8 cellular contexts compared by ENCODE assay signal in genomic region chr7:90152642-90153253, GRCh38. TPM values are rescaled to one million over a fixed set of nuclear protein-coding genes. Genes with fewer than 3 reads are reported as not detected.
DNase-seq lines count a peak whose midpoint lies in the region; ATAC-seq and TF ChIP-seq lines count a peak whose summit lies in the region.
"Not testable (repeated sequence)": the region's sequence is repeated elsewhere in the genome, so short reads cannot be mapped to it uniquely, and the experiment has no call there.

No MANE protein-coding gene starts in this region.

- not testable (repeated sequence) for H3K9me3 ChIP-seq in CD4-positive, CD25-positive, alpha-beta regulatory T cell (ENCODE audit: control insufficient read depth in 2 of 2, low read length in 2 of 2); Loucy (ENCODE audit: insufficient read depth, low read depth, low read length); esophagus squamous epithelium; lung (ENCODE audit: control insufficient read depth in 2 of 2, insufficient read depth in 1 of 2, low read length in 1 of 2); stomach

- H3F3A ChIP-seq in Loucy (ENCODE audit: low read depth) = not testable (repeated sequence)

- H3K79me2 ChIP-seq in Loucy (ENCODE audit: insufficient read depth, low read length) = not testable (repeated sequence)

- peaks cover 29% of the 10 kb centered on the region for H3K27me3 Mint-ChIP-seq in CD4-positive, CD25-positive, alpha-beta regulatory T cell
- peaks cover 25% of the 10 kb centered on the region for H3K27me3 Mint-ChIP-seq in activated CD8-positive, alpha-beta T cell treated with anti-CD3 and anti-CD28 coated beads for 36 hours

- not testable (repeated sequence) for H3K4me2 ChIP-seq in Loucy (ENCODE audit: low read depth, low read length, poor library complexity, severe bottlenecking)

- DNase-seq in CD4-positive, CD25-positive, alpha-beta regulatory T cell = peak in 2 of 3 donors; percentile 22 to 44
- DNase-seq in NCI-H82 treated with DMSO at 0.1 percent for 48 hours (lab: John Stamatoyannopoulos, UW; ENCODE audit: unreplicated experiment) = peak; percentile 43
- DNase-seq in activated CD8-positive, alpha-beta T cell treated with anti-CD3 and anti-CD28 coated beads for 36 hours = peak; percentile 25
- not testable (repeated sequence) for DNase-seq in esophagus squamous epithelium (lab: John Stamatoyannopoulos, UW); lung (ENCODE audit: low spot score); stomach

- not testable (repeated sequence) for TF ChIP-seq POLR2A in esophagus squamous epithelium (IDR thresholded peaks at IDR 0.05); stomach (IDR thresholded peaks at IDR 0.05)

- not testable (repeated sequence) for H2AFZ ChIP-seq in Loucy (ENCODE audit: low read length)

- TF ChIP-seq CTCF in Loucy (conservative IDR thresholded peaks at IDR 0.05; ENCODE audit: low read length) (peak; percentile 59), esophagus squamous epithelium (IDR thresholded peaks at IDR 0.05) (peak; percentile 25 to 81 (median 70)), lung (IDR thresholded peaks at IDR 0.05; ENCODE audit: control extremely low read depth, extremely low read depth) (peak; percentile 18), stomach (IDR thresholded peaks at IDR 0.05) (peak in 4 of 7 experiments; percentile 34 to 61 (median 52))
- TF ChIP-seq CTCF in activated CD8-positive, alpha-beta T cell treated with anti-CD3 and anti-CD28 coated beads for 36 hours (IDR thresholded peaks at IDR 0.05) = peak; percentile 58

- POLR2A ChIA-PET in activated CD8-positive, alpha-beta T cell treated with anti-CD3 and anti-CD28 coated beads for 36 hours (lab: Charles Lee) = not testable (repeated sequence)

- H3K9ac ChIP-seq in Loucy (ENCODE audit: low read depth, low read length, poor library complexity, severe bottlenecking) = not testable (repeated sequence)

- not testable (repeated sequence) for H4K20me1 ChIP-seq in Loucy (ENCODE audit: insufficient read depth, low read length, poor library complexity, severe bottlenecking)

- H3K4me1 ChIP-seq in CD4-positive, CD25-positive, alpha-beta regulatory T cell (ENCODE audit: control insufficient read depth, insufficient read depth, low read length, poor library complexity, severe bottlenecking); Loucy (ENCODE audit: insufficient read depth, low read length, poor library complexity, severe bottlenecking); lung (ENCODE audit: control insufficient read depth in 2 of 2, insufficient read depth in 2 of 2, low read length in 2 of 2): not testable (repeated sequence)
- H3K4me1 ChIP-seq in esophagus squamous epithelium (peaks cover 0 to 40% (median 0%) of the 10 kb centered on the region in 3 donors), stomach (peaks cover 0 to 14% (median 7%) of the 10 kb centered on the region in 4 donors)

- not testable (repeated sequence) for H3K27ac Mint-ChIP-seq in CD4-positive, CD25-positive, alpha-beta regulatory T cell; activated CD8-positive, alpha-beta T cell treated with anti-CD3 and anti-CD28 coated beads for 36 hours

- H3K4me3 Mint-ChIP-seq in CD4-positive, CD25-positive, alpha-beta regulatory T cell = peak overlapping the region in 3 of 4 donors; percentile 15 to 69 (median 24)
- H3K4me3 Mint-ChIP-seq in activated CD8-positive, alpha-beta T cell treated with anti-CD3 and anti-CD28 coated beads for 36 hours = not testable (repeated sequence)

- not testable (repeated sequence) for ATAC-seq in CD4-positive, CD25-positive, alpha-beta regulatory T cell (ENCODE audit: low read depth in 2 of 2); lung (ENCODE audit: insufficient read depth, low FRiP score)
- ATAC-seq in GM19351 (IDR thresholded peaks at IDR 0.05; ENCODE audit: unreplicated experiment) = peak; percentile 22
- ATAC-seq in activated CD8-positive, alpha-beta T cell treated with anti-CD3 and anti-CD28 coated beads for 36 hours = peak; percentile 33

- H3K9me2 ChIP-seq in Loucy (replicated peaks; ENCODE audit: low read depth, low read length) = not testable (repeated sequence)

- WGBS in esophagus squamous epithelium, 2 donors = 35 to 40% methylated on average over 7 to 8 of the region's 9 CpGs
- 34 to 38% methylated on average over 9 of the region's 9 CpGs for WGBS in lung, 2 donors
- WGBS in stomach, 5 donors = 22 to 37% (median 32%) methylated on average over 9 of the region's 9 CpGs

- H3K9me3 Mint-ChIP-seq in CD4-positive, CD25-positive, alpha-beta regulatory T cell; activated CD8-positive, alpha-beta T cell treated with anti-CD3 and anti-CD28 coated beads for 36 hours: not testable (repeated sequence)

- H3K36me3 Mint-ChIP-seq in CD4-positive, CD25-positive, alpha-beta regulatory T cell; activated CD8-positive, alpha-beta T cell treated with anti-CD3 and anti-CD28 coated beads for 36 hours (ENCODE audit: low read depth): not testable (repeated sequence)

- not testable (repeated sequence) for H3K36me3 ChIP-seq in CD4-positive, CD25-positive, alpha-beta regulatory T cell (ENCODE audit: control insufficient read depth, insufficient read depth, low read length); Loucy (ENCODE audit: insufficient read depth, low read length); esophagus squamous epithelium; lung (ENCODE audit: control insufficient read depth in 2 of 2, insufficient read depth in 2 of 2, low read length in 2 of 2); stomach

- not testable (repeated sequence) for H3K4me1 Mint-ChIP-seq in CD4-positive, CD25-positive, alpha-beta regulatory T cell; activated CD8-positive, alpha-beta T cell treated with anti-CD3 and anti-CD28 coated beads for 36 hours (ENCODE audit: low read depth)

- CTCF ChIA-PET in activated CD8-positive, alpha-beta T cell treated with anti-CD3 and anti-CD28 coated beads for 36 hours (lab: Charles Lee) = interaction anchor here (0.9 to 3.0 kb wide), 4 partner anchors 94 to 280 kb away, joined by 3 to 14 read pairs (median 4); no protein-coding TSS in a partner anchor

- not testable (repeated sequence) for H3K4me3 ChIP-seq in CD4-positive, CD25-positive, alpha-beta regulatory T cell (ENCODE audit: low read depth, low read length); Loucy (ENCODE audit: low read length, poor library complexity, severe bottlenecking); esophagus squamous epithelium; lung; stomach

- H3K27me3 ChIP-seq in CD4-positive, CD25-positive, alpha-beta regulatory T cell (ENCODE audit: control insufficient read depth, insufficient read depth, low read length); Loucy (ENCODE audit: insufficient read depth, low read length, poor library complexity, severe bottlenecking); esophagus squamous epithelium; lung (ENCODE audit: control insufficient read depth, insufficient read depth); stomach: not testable (repeated sequence)

- not testable (repeated sequence) for H3K27ac ChIP-seq in CD4-positive, CD25-positive, alpha-beta regulatory T cell (ENCODE audit: insufficient read depth, low read length, poor library complexity, severe bottlenecking); esophagus squamous epithelium; lung (ENCODE audit: low read depth in 1 of 2, low read length in 1 of 2); stomach

- intact Hi-C loops in activated CD8-positive, alpha-beta T cell treated with anti-CD3 and anti-CD28 coated beads for 36 hours (cut with micrococcal nuclease) = loop anchor here (5.0 kb wide), 1 partner anchor 110 kb away; no protein-coding TSS in a partner anchor
- intact Hi-C loops in esophagus squamous epithelium (cut with DNase I) (loop anchor here (5.0 to 10.0 kb wide), 3 partner anchors 92 to 272 kb away; partner anchors contain the start of gene CFAP69), stomach (cut with DNase I; ENCODE audit: low total_unique reads) (loop anchor here (10.0 kb wide), 1 partner anchor 102 kb away; no protein-coding TSS in a partner anchor)

- TF ChIP-seq EP300 in stomach (IDR thresholded peaks at IDR 0.05) = not testable (repeated sequence)

RNA-seq across cellular contexts. Expression of gene STEAP1, which starts 1.5 kb away (rescaled TPM):
- not detected for total RNA-seq in CD4-positive, CD25-positive, alpha-beta regulatory T cell
- polyA plus RNA-seq in CD4-positive, CD25-positive, alpha-beta regulatory T cell = not detected
- under 1 TPM; 0.27 to 0.51 TPM for total RNA-seq in activated CD8-positive, alpha-beta T cell treated with anti-CD3 and anti-CD28 coated beads for 36 hours
- 10 to 100 TPM; 15.6 to 28.1 (median 21.7) TPM for total RNA-seq in esophagus squamous epithelium
- total RNA-seq in lung = 10 to 100 TPM in 1 of 2 donors, 1 to 10 TPM in 1; 3.2 to 10.6 TPM
- 10 to 100 TPM in 1 of 2 donors, 1 to 10 TPM in 1; 4.5 to 19.2 TPM for polyA plus RNA-seq in lung
- 1 to 10 TPM in 4 of 5 donors, not detected in 1; 1.8 to 8.8 (median 3.9) TPM for total RNA-seq in stomach
- 1 to 10 TPM; 2.0 to 9.2 (median 5.2) TPM for polyA plus RNA-seq in stomach

RNA-seq across cellular contexts. Expression of gene STEAP2, which starts 58.8 kb away (rescaled TPM):
- total RNA-seq in CD4-positive, CD25-positive, alpha-beta regulatory T cell = not detected
- not detected for polyA plus RNA-seq in CD4-positive, CD25-positive, alpha-beta regulatory T cell
- total RNA-seq in activated CD8-positive, alpha-beta T cell treated with anti-CD3 and anti-CD28 coated beads for 36 hours = not detected
- 10 to 100 TPM in 1 of 4 donors, 1 to 10 TPM in 3; 3.1 to 15.4 (median 7.0) TPM for total RNA-seq in esophagus squamous epithelium
- total RNA-seq in lung = 10 to 100 TPM; 14.6 to 16.7 TPM
- 1 to 10 TPM; 5.3 to 7.8 TPM for polyA plus RNA-seq in lung
- total RNA-seq in stomach = 10 to 100 TPM in 3 of 5 donors, 1 to 10 TPM in 2; 7.8 to 52.7 (median 17.5) TPM
- polyA plus RNA-seq in stomach = 1 to 10 TPM in 2 of 3 donors, under 1 TPM in 1; 0.92 to 9.2 (median 2.0) TPM

Comparison
In these comparisons a context has a peak if more than half of its experiments do, and no peak if none do; other contexts are left out.
1. CTCF ChIP-seq: peak in every context shown above with its lines; median percentile 70 in esophagus squamous epithelium; 59 in Loucy; 58 in activated CD8-positive, alpha-beta T cell treated with anti-CD3 and anti-CD28 coated beads for 36 hours; 52 in stomach; 18 in lung.